Comparison of ENCODE assay signal across 14 cellular contexts in the genomic region with DNA sequence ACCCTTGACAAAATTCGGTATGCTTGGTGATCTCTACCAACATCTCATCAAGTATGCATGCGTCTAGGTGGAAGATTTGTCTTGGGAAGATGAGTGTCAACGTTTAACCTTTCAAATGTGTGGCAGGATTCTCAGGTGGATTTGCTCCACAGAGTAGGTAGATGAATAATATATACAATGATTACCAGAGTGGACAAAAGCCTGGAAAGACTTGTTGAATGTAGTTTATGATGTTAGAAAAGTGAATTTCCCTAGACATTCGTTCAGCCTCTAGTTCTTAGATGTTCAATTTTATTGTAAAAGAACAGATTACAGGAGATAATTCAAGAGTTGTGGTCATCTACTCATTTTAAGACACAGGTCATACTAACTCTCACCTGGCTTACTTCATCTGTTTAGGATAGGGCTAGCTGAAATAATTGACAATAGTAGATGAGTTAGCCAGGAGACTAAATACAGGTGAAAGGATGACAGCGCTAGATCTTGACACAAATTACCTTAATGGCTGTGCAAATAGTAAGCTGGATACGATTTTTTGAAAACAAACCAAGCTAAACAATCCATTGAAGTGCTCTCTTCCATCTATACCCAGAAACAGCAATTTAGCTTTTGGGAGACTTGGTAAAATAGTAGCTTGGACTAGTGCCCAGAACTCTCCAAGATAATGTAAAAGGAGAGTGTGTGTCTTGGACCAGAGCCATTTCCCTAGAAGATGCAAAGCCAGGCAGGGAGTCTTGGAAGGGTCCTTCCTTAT.
DNase-seq lines count a peak whose midpoint lies in the region; ATAC-seq and TF ChIP-seq lines count a peak whose summit lies in the region.
"Had no signal": no experiment of that assay in that cellular context is flagged by ENCODE, and none has a peak within 500 bp of the region (broad histone marks: within the 10 kb centered on the region; RNA-seq: fewer than 3 reads in every experiment).

No MANE protein-coding gene starts in this region.

- H3K36me3 ChIP-seq in vagina = no peaks in the 10 kb centered on the region
- H3K36me3 ChIP-seq: heart left ventricle had no signal

- TF ChIP-seq CTCF in cardiac fibroblast (IDR thresholded peaks at IDR 0.05; ENCODE audit: low read depth, low read length) (no peak), vagina (IDR thresholded peaks at IDR 0.05) (no peak)

- TF ChIP-seq POLR2A in vagina (IDR thresholded peaks at IDR 0.05) = no peak

- no peak overlapping the region for H3K27ac Mint-ChIP-seq in stimulated activated memory B cell treated with anti-CD40 and anti-IgM and Interleukin-4, amounts not matched to agents 10 μg/mL and 1 μg/mL and 100 μg/mL, for 72 hours
- H3K27ac Mint-ChIP-seq: activated naive CD4-positive, alpha-beta T cell treated with anti-CD3 and anti-CD28 coated beads, Interleukin-2, amount 10 ng/mL, durations not matched to agents 7 days and 5 days; progenitor cell of endocrine pancreas had no signal

- peaks cover 4% of the 10 kb centered on the region for H3K9me3 Mint-ChIP-seq in stimulated activated memory B cell treated with anti-CD40 and anti-IgM and Interleukin-4, amounts not matched to agents 10 μg/mL and 1 μg/mL and 100 μg/mL, for 72 hours

- H3K9me3 ChIP-seq in vagina = no peaks in the 10 kb centered on the region

- H3K36me3 Mint-ChIP-seq in stimulated activated memory B cell treated with anti-CD40 and anti-IgM and Interleukin-4, amounts not matched to agents 10 μg/mL and 1 μg/mL and 100 μg/mL, for 72 hours = peaks cover 4% of the 10 kb centered on the region
- H3K36me3 Mint-ChIP-seq: activated naive CD4-positive, alpha-beta T cell treated with anti-CD3 and anti-CD28 coated beads, Interleukin-2, amount 10 ng/mL, durations not matched to agents 7 days and 5 days had no signal

- H3K27me3 Mint-ChIP-seq in stimulated activated memory B cell treated with anti-CD40 and anti-IgM and Interleukin-4, amounts not matched to agents 10 μg/mL and 1 μg/mL and 100 μg/mL, for 72 hours = peaks cover 24% of the 10 kb centered on the region
- H3K27me3 Mint-ChIP-seq: activated naive CD4-positive, alpha-beta T cell treated with anti-CD3 and anti-CD28 coated beads, Interleukin-2, amount 10 ng/mL, durations not matched to agents 7 days and 5 days; progenitor cell of endocrine pancreas had no signal

- H3K4me3 ChIP-seq in cardiac fibroblast (replicated peaks in 1 of 2; ENCODE audit: low read depth in 2 of 2, low read length in 2 of 2) (no peak overlapping the region), vagina (no peak overlapping the region)
- H3K4me3 ChIP-seq: dorsolateral prefrontal cortex, heart left ventricle had no signal

- DNase-seq in Right ventricle myocardium inferior (ENCODE audit: missing footprints) (no peak), left cardiac atrium (no peak), NCI-H226 (peak; percentile 70), cardiac fibroblast (ENCODE audit: low read depth in 2 of 2) (peak; percentile 51 to 90), iPS-NIHi11 (ENCODE audit: low spot score) (no peak), vagina (ENCODE audit: extremely low spot score in 2 of 2) (no peak), C1 segment of cervical spinal cord (lab: John Stamatoyannopoulos, UW) (no peak)
- DNase-seq: activated CD4-positive, alpha-beta T cell treated with anti-CD3 and anti-CD28 coated beads, Interleukin-2, amount 50 U/mL, for 1 hour; activated naive CD4-positive, alpha-beta T cell treated with anti-CD3 and anti-CD28 coated beads, Interleukin-2, amount 10 ng/mL, durations not matched to agents 7 days and 5 days; dorsolateral prefrontal cortex; mesendoderm had no signal

- no peak overlapping the region for H3K4me3 Mint-ChIP-seq in stimulated activated memory B cell treated with anti-CD40 and anti-IgM and Interleukin-4, amounts not matched to agents 10 μg/mL and 1 μg/mL and 100 μg/mL, for 72 hours
- H3K4me3 Mint-ChIP-seq: activated naive CD4-positive, alpha-beta T cell treated with anti-CD3 and anti-CD28 coated beads, Interleukin-2, amount 10 ng/mL, durations not matched to agents 7 days and 5 days had no signal

- ATAC-seq in Right ventricle myocardium inferior = peak; percentile 42
- no peak for ATAC-seq in left cardiac atrium
- peak; percentile 8 for ATAC-seq in stimulated activated memory B cell treated with anti-CD40 and anti-IgM and Interleukin-4, amounts not matched to agents 10 μg/mL and 1 μg/mL and 100 μg/mL, for 72 hours

- intact Hi-C loops in Right ventricle myocardium inferior (cut with DNase I) (no loop called here), left cardiac atrium (cut with DNase I) (no loop called here), vagina (cut with DNase I) (loop anchor here (10.0 kb wide), 1 partner anchor 51 kb away; no protein-coding TSS in a partner anchor)

- no peaks in the 10 kb centered on the region for H3K27me3 ChIP-seq in vagina
- H3K27me3 ChIP-seq: dorsolateral prefrontal cortex, heart left ventricle had no signal

- no peaks in the 10 kb centered on the region for H3K4me1 Mint-ChIP-seq in stimulated activated memory B cell treated with anti-CD40 and anti-IgM and Interleukin-4, amounts not matched to agents 10 μg/mL and 1 μg/mL and 100 μg/mL, for 72 hours
- H3K4me1 Mint-ChIP-seq: activated naive CD4-positive, alpha-beta T cell treated with anti-CD3 and anti-CD28 coated beads, Interleukin-2, amount 10 ng/mL, durations not matched to agents 7 days and 5 days had no signal

- peaks cover 8% of the 10 kb centered on the region for H3K4me1 ChIP-seq in vagina

- no peak overlapping the region for H3K27ac ChIP-seq in vagina
- H3K27ac ChIP-seq: dorsolateral prefrontal cortex, heart left ventricle had no signal

Comparison
In these comparisons a context has a peak if more than half of its experiments do, and no peak if none do; other contexts are left out.
1. ATAC-seq: peak in Right ventricle myocardium inferior (single experiment) and stimulated activated memory B cell treated with anti-CD40 and anti-IgM and Interleukin-4, amounts not matched to agents 10 μg/mL and 1 μg/mL and 100 μg/mL, for 72 hours (single experiment); none in left cardiac atrium (0 of 2).
2. DNase-seq: peak in NCI-H226 (single experiment) and cardiac fibroblast (2 of 2); none in Right ventricle myocardium inferior (single experiment), left cardiac atrium (single experiment), iPS-NIHi11 (single experiment), vagina (0 of 2) and C1 segment of cervical spinal cord (0 of 14).